ENCODE assay signal across 8 cellular contexts in the genomic region with DNA sequence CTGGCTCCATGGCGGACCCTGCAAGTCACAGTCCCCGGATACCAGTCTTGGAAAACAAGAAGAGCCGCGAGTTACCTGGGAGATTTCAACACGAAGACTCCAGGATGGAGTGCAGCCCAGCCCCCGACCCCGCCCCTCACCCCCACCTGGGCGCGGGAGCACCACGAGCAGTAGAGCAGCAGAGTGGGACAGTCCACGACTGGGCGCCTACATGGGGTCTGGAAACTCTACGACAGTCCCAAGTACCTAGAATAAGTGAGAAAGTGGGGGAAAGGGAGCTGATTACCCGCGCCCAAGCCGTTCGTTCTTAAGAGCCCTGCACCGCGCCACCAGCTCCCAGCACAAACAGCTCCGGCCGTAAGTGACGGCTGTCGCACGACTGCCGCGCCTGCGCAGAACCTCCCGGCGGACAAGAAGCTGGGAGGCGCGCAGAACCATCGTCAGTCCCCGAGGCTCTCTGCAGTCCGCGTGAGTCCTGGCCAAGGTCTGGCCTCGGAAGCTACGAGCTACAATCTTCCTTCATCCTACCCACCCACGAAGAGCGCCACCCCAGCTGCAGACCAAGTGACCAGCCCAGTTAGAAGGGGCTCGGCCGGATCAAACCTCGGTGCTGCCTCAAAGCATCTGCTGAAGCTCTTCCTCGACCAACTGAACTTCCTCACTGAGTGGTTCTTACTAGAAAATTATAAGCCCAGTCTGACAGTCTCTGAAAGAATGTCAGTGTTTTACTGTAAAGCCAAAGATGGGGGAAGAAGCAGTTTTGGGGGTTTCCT. TPM values are rescaled to one million over a fixed set of nuclear protein-coding genes. Genes with fewer than 3 reads are reported as not detected.
DNase-seq lines count a peak whose midpoint lies in the region; ATAC-seq and TF ChIP-seq lines count a peak whose summit lies in the region.

DPY30 (minus strand) TSS at position 359 of the 773 bp plus-strand sequence; CDS start at position 10, 349 bp downstream.

- H3K9me3 ChIP-seq in A673 (ENCODE audit: low read depth, low read length, poor library complexity, severe bottlenecking) (no peaks in the 10 kb centered on the region), iPS DF 6.9 (ENCODE audit: control insufficient read depth, insufficient read depth, low read length) (no peaks in the 10 kb centered on the region), gastrocnemius medialis (no peaks in the 10 kb centered on the region)

- BruUV-seq in A673 (replicated peaks; lab: Mats Ljungman, UMichigan) = no TSS peak

- peaks cover 5% of the 10 kb centered on the region for H3K27me3 Mint-ChIP-seq in brain

- H3K36me3 Mint-ChIP-seq in brain = peaks cover 14% of the 10 kb centered on the region

- H3K4me1 ChIP-seq in A673 (ENCODE audit: insufficient read depth, low read length, poor library complexity, severe bottlenecking) (peaks cover 4% of the 10 kb centered on the region), iPS DF 6.9 (ENCODE audit: control insufficient read depth, insufficient read depth, low read length) (no peaks in the 10 kb centered on the region), gastrocnemius medialis (peaks cover 9% of the 10 kb centered on the region in 2 donors)

- intact Hi-C loops in A673 (cut with micrococcal nuclease; ENCODE audit: unreplicated experiment) (no loop called here), gastrocnemius medialis (cut with DNase I; ENCODE audit: low total_unique reads) (loop anchor here (1.0 to 2.0 kb wide), 3 partner anchors 24 to 126 kb away; partner anchors contain the start of genes MEMO1, SLC30A6 and SPAST)

- H3K27me3 ChIP-seq in A673 (replicated peaks; ENCODE audit: insufficient read depth, low read depth, low read length, poor library complexity) (no peaks in the 10 kb centered on the region), iPS DF 6.9 (ENCODE audit: control insufficient read depth, insufficient read depth, low read length) (no peaks in the 10 kb centered on the region), gastrocnemius medialis (no peaks in the 10 kb centered on the region)

- CTCF ChIA-PET in A673 (lab: Charles Lee) = no interaction called here

- TF ChIP-seq POLR2A in gastrocnemius medialis (IDR thresholded peaks at IDR 0.05) = peak; percentile 72 to 75

- H3K4me3 ChIP-seq in A673 (ENCODE audit: low read depth, low read length, poor library complexity, severe bottlenecking) (peak within 1 kb of the TSS; percentile 88), iPS DF 6.9 (ENCODE audit: low read length) (peak within 1 kb of the TSS; percentile 66), gastrocnemius medialis (peak within 1 kb of the TSS; percentile 76 to 99 (median 95))

- in situ Hi-C loops in gastrocnemius medialis (cut with MboI; ENCODE audit: low sequenced_read_pairs in 4 of 4) = no loop called here

- H3K4me1 Mint-ChIP-seq in brain = peaks cover 21% of the 10 kb centered on the region

- H3K9me3 Mint-ChIP-seq in brain = no peaks in the 10 kb centered on the region

- H3K27ac ChIP-seq in A673 (ENCODE audit: low read depth, low read length, poor library complexity, severe bottlenecking) = peak within 1 kb of the TSS; percentile 77
- H3K27ac ChIP-seq in iPS DF 6.9 (ENCODE audit: low read length) = no peak within 1 kb of the TSS
- peak within 1 kb of the TSS; percentile 83 to 92 (median 89) for H3K27ac ChIP-seq in gastrocnemius medialis

- peak within 1 kb of the TSS; percentile 89 to 95 (median 94) for H3K4me3 Mint-ChIP-seq in brain

- H3K36me3 ChIP-seq in A673 (ENCODE audit: insufficient read depth, low read length, poor library complexity, severe bottlenecking) = no peaks in the 10 kb centered on the region
- no peaks in the 10 kb centered on the region for H3K36me3 ChIP-seq in iPS DF 6.9 (ENCODE audit: control insufficient read depth, insufficient read depth, low read length)
- no peaks in the 10 kb centered on the region for H3K36me3 ChIP-seq in gastrocnemius medialis

- TF ChIP-seq CTCF in A673 (conservative IDR thresholded peaks at IDR 0.05; ENCODE audit: low read depth, low read length) (no peak), brain (conservative IDR thresholded peaks at IDR 0.05) (no peak), gastrocnemius medialis (IDR thresholded peaks at IDR 0.05 in 4 of 5, conservative IDR thresholded peaks at IDR 0.05 in 1 of 5) (no peak)

- H3K27ac Mint-ChIP-seq in brain = peak within 1 kb of the TSS; percentile 98 to 99 (median 98)

- no CpG with 5 or more reads among the region's 43 CpGs for WGBS in iPS DF 6.9 (ENCODE audit: insufficient coverage, insufficient read length)

- POLR2A ChIA-PET in A673 (lab: Charles Lee; ENCODE audit: low non-redundant PET) = interaction anchor here (0.6 to 1.2 kb wide), 2 partner anchors 18 to 24 kb away, joined by 3 to 5 read pairs; partner anchors contain the start of gene SPAST

- peak; percentile 93 for ATAC-seq in GM18867 (IDR thresholded peaks at IDR 0.05; ENCODE audit: unreplicated experiment)
- ATAC-seq in HG03097 (IDR thresholded peaks at IDR 0.05; ENCODE audit: low FRiP score, unreplicated experiment) = peak; percentile 88
- peak; percentile 97 to 98 for ATAC-seq in gastrocnemius medialis

- DNase-seq in A673 (ENCODE audit: low spot score) (peak; percentile 95), NCI-H2171 (lab: John Stamatoyannopoulos, UW) (peak; percentile 84), UCSD-AML1 (lab: John Stamatoyannopoulos, UW; ENCODE audit: unreplicated experiment) (peak; percentile 93), iPS DF 6.9 (ENCODE audit: low read depth, low spot score) (peak; percentile 91), gastrocnemius medialis (peak; percentile 84 to 89)

RNA-seq across cellular contexts. Expression of gene DPY30, which starts in this region (rescaled TPM):
- total RNA-seq in A673 (2021) (90.8 and 96.2 TPM in 2 replicates), gastrocnemius medialis (10 to 100 TPM; 29.3 to 59.8 (median 36.2) TPM)
- 108 TPM for polyA plus RNA-seq in brain (ENCODE audit: insufficient read depth, low read depth, low replicate concordance)
